Comparison of ENCODE assay signal across 27 cellular contexts in genomic region chr19:30997222-30997621, GRCh38.
"Had no signal": no experiment of that assay in that cellular context is flagged by ENCODE, and none has a peak within 500 bp of the region (broad histone marks: within the 10 kb centered on the region; RNA-seq: fewer than 3 reads in every experiment).

No MANE protein-coding gene starts in this region.

- DNase-seq: natural killer cell; occipital lobe; ovary; posterior cingulate gyrus; psoas muscle; right cardiac atrium; right lobe of liver; sigmoid colon; small intestine; stimulated activated CD4-positive, alpha-beta T cell treated with anti-CD3 and anti-CD28 coated beads, Interleukin-15, amount 100 ng/mL, for 24 hours; stimulated activated CD4-positive, alpha-beta T cell treated with anti-CD3 and anti-CD28 coated beads, Interleukin-2, amount 100 ng/mL, for 24 hours; stimulated activated CD4-positive, alpha-beta T cell treated with anti-CD3 and anti-CD28 coated beads, Interleukin-2, amount 100 ng/mL, for 48 hours; stimulated activated CD4-positive, alpha-beta T cell treated with anti-CD3 and anti-CD28 coated beads, Interleukin-4, amount 100 ng/mL, for 24 hours; stimulated activated naive B cell treated with anti-CD40 and anti-IgM and Interleukin-4, amounts not matched to agents 10 μg/mL and 1 μg/mL and 100 μg/mL, for 72 hours; stimulated activated naive CD4-positive, alpha-beta T cell treated with Interleukin-2 at 50 U/mL for 16 hours; stomach; testis; tibial artery; transverse colon; upper lobe of right lung; uterus had no signal

- H3K4me1 Mint-ChIP-seq: nephron; neural progenitor cell; stimulated activated effector memory CD8-positive, alpha-beta T cell treated with anti-CD3 and anti-CD28 coated beads, Interleukin-12 subunit alpha, Interleukin-12 subunit beta, amount 100 ng/mL, for 72 hours; stimulated activated naive B cell treated with anti-CD40 and anti-IgM and Interleukin-4, amounts not matched to agents 10 μg/mL and 1 μg/mL and 100 μg/mL, for 72 hours had no signal

- H3K4me3 Mint-ChIP-seq: natural killer cell; nephron; neural progenitor cell; stimulated activated effector memory CD8-positive, alpha-beta T cell treated with anti-CD3 and anti-CD28 coated beads, Interleukin-12 subunit alpha, Interleukin-12 subunit beta, amount 100 ng/mL, for 72 hours; stimulated activated naive B cell treated with anti-CD40 and anti-IgM and Interleukin-4, amounts not matched to agents 10 μg/mL and 1 μg/mL and 100 μg/mL, for 72 hours; stimulated activated naive CD8-positive, alpha-beta T cell treated with anti-CD3 and anti-CD28 coated beads, Interleukin-15, Interleukin-2, amounts not matched to agents 100 ng/mL and 50 ng/mL, for 24 hours; type B pancreatic cell had no signal

- ATAC-seq: natural killer cell; psoas muscle; right cardiac atrium; right lobe of liver; stimulated activated effector memory CD8-positive, alpha-beta T cell treated with anti-CD3 and anti-CD28 coated beads, Interleukin-12 subunit alpha, Interleukin-12 subunit beta, amount 100 ng/mL, for 72 hours; stimulated activated naive B cell treated with anti-CD40 and anti-IgM and Interleukin-4, amounts not matched to agents 10 μg/mL and 1 μg/mL and 100 μg/mL, for 72 hours; upper lobe of right lung had no signal

- H3K27me3 Mint-ChIP-seq: progenitor cell of endocrine pancreas; stimulated activated naive B cell treated with anti-CD40 and anti-IgM and Interleukin-4, amounts not matched to agents 10 μg/mL and 1 μg/mL and 100 μg/mL, for 72 hours had no signal

- H3K9me3 Mint-ChIP-seq: natural killer cell; nephron; neural progenitor cell; stimulated activated effector memory CD8-positive, alpha-beta T cell treated with anti-CD3 and anti-CD28 coated beads, Interleukin-12 subunit alpha, Interleukin-12 subunit beta, amount 100 ng/mL, for 72 hours; stimulated activated naive CD8-positive, alpha-beta T cell treated with anti-CD3 and anti-CD28 coated beads, Interleukin-15, Interleukin-2, amounts not matched to agents 100 ng/mL and 50 ng/mL, for 24 hours; type B pancreatic cell had no signal

- H3K36me3 Mint-ChIP-seq: natural killer cell; neural progenitor cell; stimulated activated effector memory CD8-positive, alpha-beta T cell treated with anti-CD3 and anti-CD28 coated beads, Interleukin-12 subunit alpha, Interleukin-12 subunit beta, amount 100 ng/mL, for 72 hours; stimulated activated naive B cell treated with anti-CD40 and anti-IgM and Interleukin-4, amounts not matched to agents 10 μg/mL and 1 μg/mL and 100 μg/mL, for 72 hours; type B pancreatic cell had no signal
